In genomic region chr9:127921592-127922120, GRCh38 we compare ENCODE assay signal across 8 cellular contexts. TPM values are rescaled to one million over a fixed set of nuclear protein-coding genes. Genes with fewer than 3 reads are reported as not detected.
DNase-seq lines count a peak whose midpoint lies in the region; ATAC-seq, FAIRE-seq and TF ChIP-seq lines count a peak whose summit lies in the region.

No MANE protein-coding gene starts in this region.

- intact Hi-C loops in kidney (cut with DNase I), result loop anchor here (5.0 kb wide), 1 partner anchor 329 kb away; no protein-coding TSS in a partner anchor

- peak; percentile 87 for TF ChIP-seq CTCF in brain microvascular endothelial cell (IDR thresholded peaks at IDR 0.05; ENCODE audit: low read depth, low read length, missing control alignments)
- TF ChIP-seq CTCF in kidney (IDR thresholded peaks at IDR 0.05; ENCODE audit: borderline replicate concordance, extremely low read depth, insufficient read depth), result peak; percentile 94

- H3K36me3 ChIP-seq in brain microvascular endothelial cell (replicated peaks) (no peaks in the 10 kb centered on the region), kidney (ENCODE audit: control insufficient read depth in 1 of 2, insufficient read depth in 2 of 2, low read length in 2 of 2) (no peaks in the 10 kb centered on the region)

- no peak overlapping the region for H3K9ac ChIP-seq in kidney (ENCODE audit: low read length in 2 of 2)

- ATAC-seq in GM21786 (IDR thresholded peaks at IDR 0.05; ENCODE audit: unreplicated experiment) (no peak), HG02938 (IDR thresholded peaks at IDR 0.05; ENCODE audit: unreplicated experiment) (no peak)

- H3K4me1 ChIP-seq in kidney (ENCODE audit: control insufficient read depth in 1 of 2, insufficient read depth in 1 of 2, low read depth in 1 of 2, low read length in 2 of 2), result peaks cover 0 to 11% of the 10 kb centered on the region in 2 donors

- no peaks in the 10 kb centered on the region for H3K27me3 ChIP-seq in brain microvascular endothelial cell (replicated peaks)

- in situ Hi-C loops in brain microvascular endothelial cell (cut with HindIII; ENCODE audit: low pct_ligation_motif_present, low sequenced_read_pairs), result no loop called here

- DNase-seq in Daoy (ENCODE audit: low read depth) (peak; percentile 78), KG1 (lab: John Stamatoyannopoulos, UW) (peak; percentile 25), UCSD-AML1 (lab: John Stamatoyannopoulos, UW; ENCODE audit: unreplicated experiment) (peak; percentile 62), brain microvascular endothelial cell (no peak), kidney (peak; percentile 88)
- peak; percentile 85 for DNase-seq in stimulated activated CD4-positive, alpha-beta T cell treated with anti-CD3 and anti-CD28 coated beads, Interleukin-4, amount 100 ng/mL, for 24 hours

- no peaks in the 10 kb centered on the region for H3K9me3 ChIP-seq in kidney (ENCODE audit: control insufficient read depth in 1 of 2, low read length in 2 of 2)

- peak overlapping the region; percentile 12 for H3K4me3 ChIP-seq in brain microvascular endothelial cell (ENCODE audit: low read depth, low read length)
- H3K4me3 ChIP-seq in kidney (ENCODE audit: low read length in 2 of 2), result no peak overlapping the region

- no peak overlapping the region for H3K27ac ChIP-seq in brain microvascular endothelial cell
- no peak overlapping the region for H3K27ac ChIP-seq in kidney (ENCODE audit: low read depth in 2 of 2, low read length in 2 of 2)

- FAIRE-seq in kidney (lab: Jason Lieb, UNC), result no peak

RNA-seq across cellular contexts. Expression of gene ST6GALNAC4, which starts 4.8 kb away (rescaled TPM):
- 29.1 and 78.4 TPM in 2 replicates for total RNA-seq in Daoy (2014; rRNA removed; shearing (Covaris generic))
- 31.4 TPM for total RNA-seq in kidney
- polyA plus RNA-seq in kidney (ENCODE audit: insufficient read depth, low read depth, low replicate concordance), result 31.6 TPM

RNA-seq across cellular contexts. Expression of gene PIP5KL1, which starts 8.9 kb away (rescaled TPM):
- total RNA-seq in Daoy (2014; rRNA removed; shearing (Covaris generic)), result 0.18 and 0.51 TPM in 2 replicates
- total RNA-seq in kidney, result 3.0 TPM
- polyA plus RNA-seq in kidney (ENCODE audit: insufficient read depth, low read depth, low replicate concordance), result 4.3 TPM

RNA-seq across cellular contexts. Expression of gene DPM2, which starts 16.0 kb away (rescaled TPM):
- 51.9 and 56.2 TPM in 2 replicates for total RNA-seq in Daoy (2014; rRNA removed; shearing (Covaris generic))
- total RNA-seq in kidney, result 42.8 TPM
- polyA plus RNA-seq in kidney (ENCODE audit: insufficient read depth, low read depth, low replicate concordance), result 70.0 TPM

RNA-seq across cellular contexts. Expression of gene ST6GALNAC6, which starts 22.3 kb away (rescaled TPM):
- total RNA-seq in Daoy (2014; rRNA removed; shearing (Covaris generic)), result 11.3 and 12.7 TPM in 2 replicates
- total RNA-seq in kidney, result 74.6 TPM
- 75.0 TPM for polyA plus RNA-seq in kidney (ENCODE audit: insufficient read depth, low read depth, low replicate concordance)

RNA-seq across cellular contexts. Expression of gene AK1, which starts 44.2 kb away (rescaled TPM):
- 37.5 and 73.4 TPM in 2 replicates for total RNA-seq in Daoy (2014; rRNA removed; shearing (Covaris generic))
- total RNA-seq in kidney, result 77.9 TPM
- 185 TPM for polyA plus RNA-seq in kidney (ENCODE audit: insufficient read depth, low read depth, low replicate concordance)
